17 cellular contexts compared by ENCODE assay signal in the genomic region with DNA sequence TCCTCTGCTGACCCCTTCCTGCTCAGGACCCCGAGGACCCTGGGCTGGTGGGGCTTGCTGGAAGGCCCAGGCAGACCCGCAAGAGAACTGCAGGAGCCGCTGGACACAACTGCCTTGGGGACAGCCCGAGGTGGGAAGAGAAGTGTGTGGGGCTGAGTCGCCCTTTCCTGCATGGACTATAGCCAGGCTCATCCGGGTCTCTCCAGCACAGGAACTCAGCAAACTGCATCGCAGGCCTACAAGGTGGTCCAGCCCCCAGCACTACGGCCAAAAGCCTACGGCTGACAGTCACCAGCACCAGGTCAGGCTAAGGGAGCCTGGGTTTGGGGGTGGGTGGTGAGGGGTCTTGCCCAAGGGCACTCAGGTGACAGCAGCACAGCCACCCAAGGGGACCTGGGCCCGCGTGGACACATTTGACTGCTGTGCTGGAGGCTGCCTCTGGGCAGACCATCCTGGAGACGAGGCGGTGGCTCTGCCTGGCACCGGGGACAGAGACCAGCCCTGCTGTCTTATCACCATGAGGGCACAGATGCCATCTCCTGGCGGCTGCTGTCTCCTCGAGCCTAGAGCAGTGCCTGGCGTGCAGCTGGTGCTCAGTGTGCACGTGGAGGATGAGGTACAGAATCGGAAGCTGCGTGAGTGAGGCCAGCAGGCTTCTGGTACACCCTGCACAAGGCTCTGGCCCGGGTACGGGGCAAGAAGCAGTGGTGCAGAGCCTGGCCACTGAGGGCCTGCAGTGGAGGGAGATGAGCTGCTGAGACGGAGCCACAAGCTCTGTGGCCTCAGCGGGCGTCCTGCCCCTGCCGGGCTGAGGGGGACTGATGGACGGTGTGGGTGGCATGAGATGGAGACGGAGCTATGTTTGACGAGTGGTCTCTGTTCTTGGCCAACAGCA. TPM values are rescaled to one million over a fixed set of nuclear protein-coding genes. Genes with fewer than 3 reads are reported as not detected.
"Had no signal": no experiment of that assay in that cellular context is flagged by ENCODE, and none has a peak within 500 bp of the region (broad histone marks: within the 10 kb centered on the region; RNA-seq: fewer than 3 reads in every experiment).

No MANE protein-coding gene starts in this region.

- H3K27ac Mint-ChIP-seq: activated T-helper 17 cell treated with anti-CD3 and anti-CD28 coated beads, Interleukin-2, amount 50 U/mL, for 72 hours; T-helper 2 cell treated with Interferon-gamma antibody and Interleukin-4, amounts not matched to agents 5 μg/mL and 100 μg/mL, for 36 hours had no signal

- H3K4me1 ChIP-seq: adrenal gland, colonic mucosa, stomach, testis, upper lobe of left lung had no signal

- H3K9me3 Mint-ChIP-seq: activated T-helper 17 cell treated with anti-CD3 and anti-CD28 coated beads, Interleukin-2, amount 50 U/mL, for 72 hours; nephron progenitor cell; T-helper 2 cell treated with Interferon-gamma antibody and Interleukin-4, amounts not matched to agents 5 μg/mL and 100 μg/mL, for 36 hours had no signal

- H3K27me3 Mint-ChIP-seq: activated T-helper 17 cell treated with anti-CD3 and anti-CD28 coated beads, Interleukin-2, amount 50 U/mL, for 72 hours had no signal

- H3K4me3 ChIP-seq: adrenal gland, cardiac muscle cell, colonic mucosa, stomach, testis, upper lobe of left lung had no signal

- DNase-seq: activated CD4-positive, alpha-beta T cell treated with anti-CD3 and anti-CD28 coated beads, Interleukin-2, amount 50 U/mL, for 48 hours; activated naive CD4-positive, alpha-beta T cell treated with Interleukin-2 at 50 U/mL for 16 hours; colonic mucosa; mesendoderm; nephron progenitor cell; stimulated activated CD4-positive, alpha-beta T cell treated with anti-CD3 and anti-CD28 coated beads, Interleukin-12 subunit alpha, Interleukin-12 subunit beta, amount 100 ng/mL, for 4 hours; stimulated activated CD4-positive, alpha-beta T cell treated with anti-CD3 and anti-CD28 coated beads, Interleukin-2, amount 100 ng/mL, for 24 hours; stomach; testis had no signal

- H3K4me3 Mint-ChIP-seq: activated T-helper 17 cell treated with anti-CD3 and anti-CD28 coated beads, Interleukin-2, amount 50 U/mL, for 72 hours; nephron progenitor cell; T-helper 2 cell treated with Interferon-gamma antibody and Interleukin-4, amounts not matched to agents 5 μg/mL and 100 μg/mL, for 36 hours had no signal

- H3K9me3 ChIP-seq: adrenal gland, colonic mucosa, stomach, testis, upper lobe of left lung had no signal

- H3K4me1 Mint-ChIP-seq: activated T-helper 17 cell treated with anti-CD3 and anti-CD28 coated beads, Interleukin-2, amount 50 U/mL, for 72 hours had no signal

- ATAC-seq: activated T-helper 17 cell treated with anti-CD3 and anti-CD28 coated beads, Interleukin-2, amount 50 U/mL, for 72 hours; left lobe of liver had no signal

RNA-seq across cellular contexts. Expression of gene DOK7, which starts 54.0 kb away (rescaled TPM):
- total RNA-seq: activated T-helper 17 cell treated with anti-CD3 and anti-CD28 coated beads, Interleukin-2, amount 50 U/mL, for 72 hours; osteoblast; SK-MEL-5 had no signal
